ENCODE assay signal across 8 cellular contexts in the genomic region with DNA sequence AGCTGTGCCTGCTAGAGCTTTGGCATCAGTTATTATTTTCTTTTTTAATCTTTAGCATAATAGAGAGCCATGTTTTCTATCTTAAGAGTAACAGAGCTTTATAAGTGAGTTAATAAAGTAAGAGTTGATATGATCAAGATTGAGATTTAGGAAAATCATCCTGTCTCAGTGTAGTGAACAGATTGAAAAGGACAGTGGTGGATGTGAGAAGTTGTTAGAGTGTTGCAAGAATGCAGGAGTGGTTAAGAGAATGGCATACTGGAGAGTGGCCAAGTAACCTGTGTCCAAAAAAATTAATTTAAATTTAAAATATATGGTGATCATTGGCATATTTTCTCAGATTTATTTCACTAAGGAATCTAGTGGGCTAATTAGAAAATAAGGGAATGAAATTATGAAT.
"Had no signal": no experiment of that assay in that cellular context is flagged by ENCODE, and none has a peak within 500 bp of the region (broad histone marks: within the 10 kb centered on the region; RNA-seq: fewer than 3 reads in every experiment).

No MANE protein-coding gene starts in this region.

- H3K27me3 Mint-ChIP-seq: IgD-negative memory B cell had no signal

- H3K36me3 Mint-ChIP-seq: IgD-negative memory B cell had no signal

- H2AFZ ChIP-seq: GM23248 had no signal

- H3K9ac ChIP-seq: GM23248 had no signal

- H3K4me3 ChIP-seq: GM23248, HAP-1 had no signal

- H3K9me3 ChIP-seq: HAP-1 had no signal

- H3K4me1 Mint-ChIP-seq: IgD-negative memory B cell had no signal

- H3K36me3 ChIP-seq: HAP-1 had no signal

- H3K9me3 Mint-ChIP-seq: HFFc6 had no signal

- H3K4me1 ChIP-seq: HAP-1 had no signal

- H3K27ac Mint-ChIP-seq: HFFc6, IgD-negative memory B cell had no signal

- H3K27ac ChIP-seq: GM23248, HL-60 had no signal

- DNase-seq: GM23248, GOT3, H7, HFFc6, KBM-7 had no signal

- H3K4me3 Mint-ChIP-seq: HFFc6, IgD-negative memory B cell had no signal
